In the genomic region with DNA sequence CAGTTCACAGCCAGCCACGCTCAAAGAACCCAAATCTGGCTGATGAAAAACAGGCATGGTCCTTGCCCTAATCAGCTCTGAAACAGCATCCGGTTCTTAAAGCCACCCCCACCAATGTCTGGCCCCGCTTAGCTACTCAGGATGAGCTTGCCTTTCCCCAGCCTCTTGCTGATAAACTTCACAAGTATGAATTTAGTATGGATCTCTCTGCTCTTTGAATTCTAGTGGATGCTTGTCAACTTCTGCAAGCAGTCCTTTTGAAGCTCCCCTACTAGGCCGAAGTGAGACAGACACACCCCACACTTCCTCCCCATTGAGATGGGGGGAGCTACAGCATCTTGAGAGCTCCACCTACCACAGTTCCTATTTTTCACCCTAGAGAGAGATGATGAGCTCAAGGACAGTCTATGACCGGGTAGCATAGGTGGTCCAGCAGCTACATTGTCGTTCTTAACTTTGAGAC, we compare ENCODE assay signal across 12 cellular contexts. TPM values are rescaled to one million over a fixed set of nuclear protein-coding genes. Genes with fewer than 3 reads are reported as not detected.
DNase-seq lines count a peak whose midpoint lies in the region; ATAC-seq lines count a peak whose summit lies in the region.
"Had no signal": no experiment of that assay in that cellular context is flagged by ENCODE, and none has a peak within 500 bp of the region (broad histone marks: within the 10 kb centered on the region; RNA-seq: fewer than 3 reads in every experiment).

No MANE protein-coding gene starts in this region.

- peaks cover 9% of the 10 kb centered on the region for H3K4me1 Mint-ChIP-seq in T-helper 1 cell treated with Interleukin-12 subunit alpha and Interleukin-12 subunit beta and Interleukin-4 antibody, amounts not matched to agents 30 μg/mL and 1 μg/mL, for 36 hours (ENCODE audit: low read depth)
- H3K4me1 Mint-ChIP-seq in activated naive CD8-positive, alpha-beta T cell treated with anti-CD3 and anti-CD28 coated beads for 36 hours = peaks cover 21% of the 10 kb centered on the region

- DNase-seq in stimulated activated CD4-positive, alpha-beta T cell treated with anti-CD3 and anti-CD28 coated beads, Interleukin-15, amount 100 ng/mL, for 24 hours = peak; percentile 32
- DNase-seq in stimulated activated CD4-positive, alpha-beta T cell treated with anti-CD3 and anti-CD28 coated beads, Interleukin-2, amount 100 ng/mL, for 48 hours = no peak
- no peak for DNase-seq in activated naive CD8-positive, alpha-beta T cell treated with anti-CD3 and anti-CD28 coated beads for 36 hours
- peak; percentile 22 for DNase-seq in stimulated activated naive CD8-positive, alpha-beta T cell treated with anti-CD3 and anti-CD28 coated beads, Interleukin-15, Interleukin-2, amounts not matched to agents 100 U/mL and 50 U/mL, for 24 hours
- DNase-seq in NCI-H69 (lab: John Stamatoyannopoulos, UW) = no peak
- DNase-seq in occipital lobe (lab: John Stamatoyannopoulos, UW) = no peak
- no peak for DNase-seq in NCI-H2196 treated with DMSO at 0.1 percent for 48 hours (lab: John Stamatoyannopoulos, UW; ENCODE audit: unreplicated experiment)
- DNase-seq: left ventricle myocardium superior, NCI-H446, ovary, Right ventricle myocardium superior had no signal

- peak; percentile 73 for ATAC-seq in stimulated activated naive CD8-positive, alpha-beta T cell treated with anti-CD3 and anti-CD28 coated beads, Interleukin-15, Interleukin-2, amounts not matched to agents 100 U/mL and 50 U/mL, for 24 hours
- ATAC-seq: left ventricle myocardium superior had no signal

- H3K4me3 Mint-ChIP-seq in T-helper 1 cell treated with Interleukin-12 subunit alpha and Interleukin-12 subunit beta and Interleukin-4 antibody, amounts not matched to agents 30 μg/mL and 1 μg/mL, for 36 hours = peak overlapping the region; percentile 21
- peak overlapping the region; percentile 49 for H3K4me3 Mint-ChIP-seq in activated naive CD8-positive, alpha-beta T cell treated with anti-CD3 and anti-CD28 coated beads for 36 hours

- H3K27me3 Mint-ChIP-seq in T-helper 1 cell treated with Interleukin-12 subunit alpha and Interleukin-12 subunit beta and Interleukin-4 antibody, amounts not matched to agents 30 μg/mL and 1 μg/mL, for 36 hours (ENCODE audit: low read depth) = peaks cover 22% of the 10 kb centered on the region
- no peaks in the 10 kb centered on the region for H3K27me3 Mint-ChIP-seq in activated naive CD8-positive, alpha-beta T cell treated with anti-CD3 and anti-CD28 coated beads for 36 hours

- peaks cover 27% of the 10 kb centered on the region for H3K9me3 Mint-ChIP-seq in T-helper 1 cell treated with Interleukin-12 subunit alpha and Interleukin-12 subunit beta and Interleukin-4 antibody, amounts not matched to agents 30 μg/mL and 1 μg/mL, for 36 hours
- H3K9me3 Mint-ChIP-seq in activated naive CD8-positive, alpha-beta T cell treated with anti-CD3 and anti-CD28 coated beads for 36 hours = peaks cover 24% of the 10 kb centered on the region

- H3K36me3 Mint-ChIP-seq in T-helper 1 cell treated with Interleukin-12 subunit alpha and Interleukin-12 subunit beta and Interleukin-4 antibody, amounts not matched to agents 30 μg/mL and 1 μg/mL, for 36 hours (ENCODE audit: low read depth) = peaks cover 27% of the 10 kb centered on the region
- peaks cover 3% of the 10 kb centered on the region for H3K36me3 Mint-ChIP-seq in activated naive CD8-positive, alpha-beta T cell treated with anti-CD3 and anti-CD28 coated beads for 36 hours

- peak overlapping the region; percentile 69 for H3K27ac Mint-ChIP-seq in T-helper 1 cell treated with Interleukin-12 subunit alpha and Interleukin-12 subunit beta and Interleukin-4 antibody, amounts not matched to agents 30 μg/mL and 1 μg/mL, for 36 hours
- H3K27ac Mint-ChIP-seq in activated naive CD8-positive, alpha-beta T cell treated with anti-CD3 and anti-CD28 coated beads for 36 hours = peak overlapping the region; percentile 84

RNA-seq across cellular contexts. Expression of a gene that starts 36.7 kb away (rescaled TPM):
- total RNA-seq in activated naive CD8-positive, alpha-beta T cell treated with anti-CD3 and anti-CD28 coated beads for 36 hours = under 1 TPM; 0.66 to 0.98 TPM
- 10.5 TPM for total RNA-seq in occipital lobe

Comparison
In these comparisons a context has a peak if more than half of its experiments do, and no peak if none do; other contexts are left out.
1. DNase-seq: peak in stimulated activated CD4-positive, alpha-beta T cell treated with anti-CD3 and anti-CD28 coated beads, Interleukin-15, amount 100 ng/mL, for 24 hours (single experiment) and stimulated activated naive CD8-positive, alpha-beta T cell treated with anti-CD3 and anti-CD28 coated beads, Interleukin-15, Interleukin-2, amounts not matched to agents 100 U/mL and 50 U/mL, for 24 hours (single experiment); none in stimulated activated CD4-positive, alpha-beta T cell treated with anti-CD3 and anti-CD28 coated beads, Interleukin-2, amount 100 ng/mL, for 48 hours (0 of 2), activated naive CD8-positive, alpha-beta T cell treated with anti-CD3 and anti-CD28 coated beads for 36 hours (single experiment), NCI-H69 (single experiment), occipital lobe (single experiment) and NCI-H2196 treated with DMSO at 0.1 percent for 48 hours (single experiment).